ENCODE assay signal across 15 cellular contexts in genomic region chr2:236919209-236919608, GRCh38.
DNase-seq lines count a peak whose midpoint lies in the region; ATAC-seq and TF ChIP-seq lines count a peak whose summit lies in the region.
"Had no signal": no experiment of that assay in that cellular context is flagged by ENCODE, and none has a peak within 500 bp of the region (broad histone marks: within the 10 kb centered on the region; RNA-seq: fewer than 3 reads in every experiment).

No MANE protein-coding gene starts in this region.

- DNase-seq in A172 (ENCODE audit: low spot score) (peak; percentile 36), LHCN-M2 (ENCODE audit: low read depth) (peak; percentile 5), UCSD-AML1 (lab: John Stamatoyannopoulos, UW; ENCODE audit: unreplicated experiment) (peak; percentile 43), foreskin keratinocyte (peak in 1 of 2 donors; percentile 29), testis (no peak)
- DNase-seq: activated CD4-positive, alpha-beta T cell treated with anti-CD3 and anti-CD28 coated beads, Interleukin-2, amount 50 U/mL, for 4 hours; DMS153; hypothalamus; NCI-H187; NCI-H774; stimulated activated CD8-positive, alpha-beta memory T cell treated with anti-CD3 and anti-CD28 coated beads, Interleukin-4, amount 100 ng/mL, for 48 hours had no signal

- H3K36me3 ChIP-seq in testis (ENCODE audit: low read depth, missing control alignments), result no peaks in the 10 kb centered on the region
- H3K36me3 ChIP-seq: upper lobe of left lung had no signal

- no peak for TF ChIP-seq CTCF in foreskin keratinocyte (conservative IDR thresholded peaks at IDR 0.05)
- no peak for TF ChIP-seq CTCF in testis (IDR thresholded peaks at IDR 0.05)

- H3K27me3 ChIP-seq in foreskin keratinocyte (no peaks in the 10 kb centered on the region), testis (no peaks in the 10 kb centered on the region)
- H3K27me3 ChIP-seq: upper lobe of left lung had no signal

- no peak overlapping the region for H3K27ac ChIP-seq in foreskin keratinocyte
- H3K27ac ChIP-seq in testis, result no peak overlapping the region
- H3K27ac ChIP-seq: upper lobe of left lung had no signal

- ATAC-seq in foreskin keratinocyte (peak; percentile 35), GM21526 (IDR thresholded peaks at IDR 0.05; ENCODE audit: low FRiP score, unreplicated experiment) (no peak), HG03521 (IDR thresholded peaks at IDR 0.05; ENCODE audit: unreplicated experiment) (no peak), GM18909 (IDR thresholded peaks at IDR 0.05; ENCODE audit: poor library complexity, unreplicated experiment) (no peak)

- H3K4me1 ChIP-seq in foreskin keratinocyte (no peaks in the 10 kb centered on the region), testis (no peaks in the 10 kb centered on the region)

- no peak for TF ChIP-seq POLR2A in testis (IDR thresholded peaks at IDR 0.05)

- intact Hi-C loops in testis (cut with DNase I; ENCODE audit: low total_unique reads), result no loop called here

- H3K9me3 ChIP-seq in testis, result no peaks in the 10 kb centered on the region
- H3K9me3 ChIP-seq: upper lobe of left lung had no signal

- 75 to 83% methylated on average over 9 of the region's 9 CpGs for WGBS in testis, 2 donors

- no peak overlapping the region for H3K4me3 ChIP-seq in testis
- H3K4me3 ChIP-seq: upper lobe of left lung had no signal
